ENCODE assay signal across 8 cellular contexts in the genomic region with DNA sequence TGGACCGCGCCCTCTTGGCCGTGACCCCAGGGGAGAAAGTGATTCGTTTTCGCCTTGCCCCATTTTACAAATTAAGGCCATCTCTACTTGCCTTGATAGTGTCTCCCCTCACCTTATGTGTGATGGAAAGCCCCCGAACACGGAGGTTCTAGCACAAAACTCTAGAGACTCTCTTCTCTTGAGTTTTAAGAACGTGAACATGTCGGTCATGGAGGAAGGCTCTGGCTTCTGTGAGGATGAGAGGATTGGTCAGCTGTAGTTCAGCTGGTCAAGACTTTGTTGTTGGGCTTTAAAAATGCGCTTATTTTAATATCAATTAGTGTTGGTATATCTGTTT. TPM values are rescaled to one million over a fixed set of nuclear protein-coding genes. Genes with fewer than 3 reads are reported as not detected.
DNase-seq lines count a peak whose midpoint lies in the region.

No MANE protein-coding gene starts in this region.

- H3K36me3 ChIP-seq in H7 (replicated peaks; ENCODE audit: control insufficient read depth, insufficient read depth, low read length), result no peaks in the 10 kb centered on the region; the same call in 1 of the 2 replicates
- H3K36me3 ChIP-seq in SK-N-MC (ENCODE audit: insufficient read depth, low read length), result peaks cover 32% of the 10 kb centered on the region
- peaks cover 3% of the 10 kb centered on the region in 2 experiments for H3K36me3 ChIP-seq in trophoblast cell (ENCODE audit: control insufficient read depth in 1 of 2, insufficient read depth in 2 of 2, low read length in 2 of 2)

- peak overlapping the region; percentile 88 for H3K14ac ChIP-seq in trophoblast cell (ENCODE audit: low read length)

- peak overlapping the region; percentile 72 for H2AFZ ChIP-seq in trophoblast cell (ENCODE audit: insufficient read depth, low read length, poor library complexity)

- H3K4me3 ChIP-seq in H7 (ENCODE audit: insufficient read depth, low read depth, low read length) (peak overlapping the region; percentile 84), SK-N-MC (peak overlapping the region; percentile 97), trophoblast cell (ENCODE audit: low read depth, low read length) (peak overlapping the region; percentile 75)

- H3K9ac ChIP-seq in SK-N-MC (ENCODE audit: insufficient read length) (peak overlapping the region; percentile 93), trophoblast cell (ENCODE audit: low read length) (peak overlapping the region; percentile 69)

- H2BK120ac ChIP-seq in trophoblast cell (ENCODE audit: insufficient read depth, low read length, poor library complexity), result peak overlapping the region; percentile 70

- H4K12ac ChIP-seq in trophoblast cell (ENCODE audit: low read depth, low read length), result peak overlapping the region; percentile 43

- no peaks in the 10 kb centered on the region for H3K27me3 ChIP-seq in H7 (ENCODE audit: control insufficient read depth, insufficient read depth, low read length)
- no peaks in the 10 kb centered on the region for H3K27me3 ChIP-seq in trophoblast cell (ENCODE audit: insufficient read depth, low read length)

- H3K18ac ChIP-seq in trophoblast cell (ENCODE audit: low read length), result peak overlapping the region; percentile 53

- peaks cover 8% of the 10 kb centered on the region for H3K79me1 ChIP-seq in trophoblast cell (ENCODE audit: low read length)

- H3K4ac ChIP-seq in trophoblast cell (ENCODE audit: low read depth, low read length), result peak overlapping the region; percentile 41

- peak overlapping the region; percentile 92 for H4K91ac ChIP-seq in trophoblast cell (ENCODE audit: low read depth, low read length)

- H2BK5ac ChIP-seq in trophoblast cell (ENCODE audit: low read depth, low read length, poor library complexity), result peak overlapping the region; percentile 71

- peaks cover 10% of the 10 kb centered on the region for H3K79me2 ChIP-seq in trophoblast cell (ENCODE audit: control insufficient read depth, insufficient read depth, low read length, poor library complexity)

- H2AK5ac ChIP-seq in trophoblast cell (ENCODE audit: low read length), result peak overlapping the region; percentile 20

- H4K8ac ChIP-seq in trophoblast cell (ENCODE audit: low read depth, low read length), result peak overlapping the region; percentile 91

- no peak overlapping the region for H3K27ac ChIP-seq in SK-N-MC
- peak overlapping the region; percentile 73 for H3K27ac ChIP-seq in trophoblast cell (ENCODE audit: low read depth, low read length)

- WGBS in trophoblast cell (ENCODE audit: extremely low coverage, insufficient coverage, insufficient read length), result no CpG with 5 or more reads among the region's 10 CpGs

- H3K9me3 ChIP-seq in SK-N-MC (ENCODE audit: low read depth, low read length) (no peaks in the 10 kb centered on the region), trophoblast cell (ENCODE audit: insufficient read depth, low read depth, low read length) (no peaks in the 10 kb centered on the region)

- DNase-seq in GM03348 (ENCODE audit: low spot score) (peak; percentile 46), H7 (no peak), SK-N-MC (ENCODE audit: low read depth, low spot score) (no peak), fibroblast of peridontal ligament (ENCODE audit: extremely low read depth) (peak; percentile 55), trophoblast cell (peak in 1 of 2 donors; percentile 21), DMS153 treated with DMSO at 0.1 percent for 48 hours (lab: John Stamatoyannopoulos, UW; ENCODE audit: unreplicated experiment) (no peak), islet precursor cell (no peak)
- DNase-seq in activated CD4-positive, alpha-beta T cell treated with anti-CD3 and anti-CD28 coated beads for 48 hours, result no peak

- no peak overlapping the region for H2BK12ac ChIP-seq in trophoblast cell (ENCODE audit: low read length)

- H3K4me1 ChIP-seq in trophoblast cell (ENCODE audit: control insufficient read depth in 1 of 2, insufficient read depth in 2 of 2, low read length in 2 of 2), result no peaks in the 10 kb centered on the region

- H3K4me2 ChIP-seq in trophoblast cell (ENCODE audit: low read length), result peak overlapping the region; percentile 70

- no peak overlapping the region for H3K23ac ChIP-seq in trophoblast cell (ENCODE audit: low read length)

RNA-seq across cellular contexts. Expression of a gene that starts 0.8 kb away (rescaled TPM):
- 80.2 and 89.3 TPM in 2 replicates for total RNA-seq in H7 (2014; rRNA removed; shearing (Covaris generic))
- polyA plus RNA-seq in trophoblast cell (2013), result 134 and 148 TPM in 2 replicates

Comparison
In these comparisons a context has a peak if more than half of its experiments do, and no peak if none do; other contexts are left out.
1. DNase-seq: peak in GM03348 (single experiment) and fibroblast of peridontal ligament (single experiment); none in H7 (single experiment), SK-N-MC (single experiment), DMS153 treated with DMSO at 0.1 percent for 48 hours (single experiment), islet precursor cell (single experiment) and activated CD4-positive, alpha-beta T cell treated with anti-CD3 and anti-CD28 coated beads for 48 hours (single experiment).
2. Peak in every context shown above with its lines, with median percentiles within 50 percentile points of each other: H3K4me3 ChIP-seq.